In genomic region chr6:147167576-147168461, GRCh38 we compare ENCODE assay signal across 3 cellular contexts.
TF ChIP-seq lines count a peak whose summit lies in the region.

No MANE protein-coding gene starts in this region.

TF ChIP-seq in GM23338, 12 proteins besides CTCF, POLR2A, EP300 and RAD21 (continues in another document):
- TF ChIP-seq ZNF462 (CRISPR knock-in tag; IDR thresholded peaks at IDR 0.05) = no peak
- TF ChIP-seq ETS1 (IDR thresholded peaks at IDR 0.05) = no peak
- no peak for TF ChIP-seq EZH2phosphoT487 (IDR thresholded peaks at IDR 0.05; ENCODE audit: unreplicated experiment)
- TF ChIP-seq ZNF114 (CRISPR knock-in tag; IDR thresholded peaks at IDR 0.05) = no peak

TF ChIP-seq in SK-N-SH, 30 proteins besides CTCF, POLR2A, EP300 and RAD21:
- no peak for TF ChIP-seq ELF1 (IDR thresholded peaks at IDR 0.05)
- no peak for TF ChIP-seq EZH2phosphoT487 (IDR thresholded peaks at IDR 0.05; ENCODE audit: borderline replicate concordance, low read depth)
- no peak for TF ChIP-seq FOSL2 (IDR thresholded peaks at IDR 0.05; ENCODE audit: borderline replicate concordance, low read depth)
- no peak for TF ChIP-seq ZBTB33 (IDR thresholded peaks at IDR 0.05; ENCODE audit: borderline replicate concordance, low read depth)
- no peak for TF ChIP-seq YY1 (IDR thresholded peaks at IDR 0.05; ENCODE audit: low read depth)
- TF ChIP-seq MXI1 (IDR thresholded peaks at IDR 0.05; ENCODE audit: low read depth, low read length) = no peak
- TF ChIP-seq NFIC (IDR thresholded peaks at IDR 0.05; ENCODE audit: borderline replicate concordance) = no peak
- TF ChIP-seq MAX (IDR thresholded peaks at IDR 0.05; ENCODE audit: low read depth) = no peak
- TF ChIP-seq MEF2A (IDR thresholded peaks at IDR 0.05; ENCODE audit: borderline replicate concordance, low read depth) = no peak
- TF ChIP-seq TCF12 (IDR thresholded peaks at IDR 0.05) = no peak
- no peak for TF ChIP-seq RXRA (IDR thresholded peaks at IDR 0.05; ENCODE audit: borderline replicate concordance, low read depth)
- no peak for TF ChIP-seq TEAD4 (IDR thresholded peaks at IDR 0.05; ENCODE audit: borderline replicate concordance, insufficient read depth)
- no peak for TF ChIP-seq FOXJ3 (CRISPR knock-in tag; IDR thresholded peaks at IDR 0.05)
- no peak for TF ChIP-seq RFX5 (IDR thresholded peaks at IDR 0.05; ENCODE audit: low read length)
- no peak for TF ChIP-seq RCOR1 (IDR thresholded peaks at IDR 0.05; ENCODE audit: low read length)
- TF ChIP-seq USF2 (IDR thresholded peaks at IDR 0.05; ENCODE audit: borderline replicate concordance, low read depth, low read length) = no peak

TF ChIP-seq in H1, 55 proteins besides CTCF, POLR2A, EP300 and RAD21:
- TF ChIP-seq KDM1A (IDR thresholded peaks at IDR 0.05; ENCODE audit: borderline replicate concordance, low read length) (no peak), BRCA1 (IDR thresholded peaks at IDR 0.05; ENCODE audit: low read depth, low read length) (no peak), SUZ12 (IDR thresholded peaks at IDR 0.05; ENCODE audit: low read length) (no peak), TAF7 (optimal IDR thresholded peaks at IDR 0.05; ENCODE audit: borderline replicate concordance, low read depth, low read length) (no peak), ZNF274 (IDR thresholded peaks at IDR 0.05; ENCODE audit: borderline replicate concordance, extremely low read depth, low read length) (no peak), CREB1 (IDR thresholded peaks at IDR 0.05) (no peak), EZH2 (IDR thresholded peaks at IDR 0.05; ENCODE audit: low read depth, low read length, severe bottlenecking) (no peak), TEAD4 (IDR thresholded peaks at IDR 0.05; ENCODE audit: low read depth, low read length) (no peak), BACH1 (IDR thresholded peaks at IDR 0.05; ENCODE audit: low read length) (no peak), HDAC2 (IDR thresholded peaks at IDR 0.05; ENCODE audit: borderline replicate concordance in 1 of 2, low read depth in 2 of 2, low read length in 2 of 2) (no peak), CEBPB (IDR thresholded peaks at IDR 0.05; ENCODE audit: low read depth, low read length) (no peak), SAP30 (IDR thresholded peaks at IDR 0.05; ENCODE audit: insufficient read depth, insufficient replicate concordance, low read length) (no peak), USF2 (IDR thresholded peaks at IDR 0.05; ENCODE audit: low read length) (no peak), TBP (IDR thresholded peaks at IDR 0.05; ENCODE audit: low read depth, low read length) (no peak), MAFK (IDR thresholded peaks at IDR 0.05; ENCODE audit: low read depth, low read length) (no peak)
